20 cellular contexts compared by ENCODE assay signal in the genomic region with DNA sequence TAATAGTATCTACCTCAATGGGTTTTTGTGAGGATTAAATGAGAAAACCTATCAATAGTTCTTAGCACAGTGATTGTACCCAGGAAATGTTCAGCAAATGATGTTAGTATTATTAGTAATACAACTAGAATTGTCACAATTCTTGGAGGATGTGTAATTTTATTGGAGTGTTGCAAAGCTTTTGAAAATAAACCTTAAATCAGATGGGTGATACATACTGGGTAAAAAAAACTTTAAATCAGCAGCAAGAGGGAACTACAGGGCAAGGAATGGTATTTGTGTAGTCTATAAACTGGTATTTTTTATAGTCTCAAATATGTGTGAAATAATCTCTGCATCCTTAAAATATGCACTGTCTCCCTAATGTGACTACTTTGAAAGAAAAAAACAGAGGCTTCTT.
"Had no signal": no experiment of that assay in that cellular context is flagged by ENCODE, and none has a peak within 500 bp of the region (broad histone marks: within the 10 kb centered on the region; RNA-seq: fewer than 3 reads in every experiment).

No MANE protein-coding gene starts in this region.

- H3K4me3 ChIP-seq: esophagus muscularis mucosa, lower lobe of right lung, pancreas, spleen had no signal

- H3K27ac Mint-ChIP-seq: activated CD4-positive, alpha-beta T cell treated with anti-CD3 and anti-CD28 coated beads for 36 hours; activated naive CD4-positive, alpha-beta T cell treated with anti-CD3 and anti-CD28 coated beads, Interleukin-2, amount 50 U/mL, for 72 hours; activated T-helper 1 cell treated with anti-CD3 and anti-CD28 coated beads, Interleukin-12 subunit alpha, Interleukin-12 subunit beta, Interleukin-2, Interleukin-4 antibody, amounts not matched to agents 30 ng/mL and 10 ng/mL and 1 ng/mL, durations not matched to agents 14 hours and 24 hours and 36 hours; dendritic cell treated with granulocyte-macrophage colony-stimulating factor and Interleukin-4, amounts not matched to agents 40 ng/mL and 50 ng/mL, for 4 days; naive thymus-derived CD8-positive, alpha-beta T cell; stimulated activated naive B cell treated with anti-CD40 and anti-IgM and Interleukin-4, amounts not matched to agents 10 μg/mL and 1 μg/mL and 100 μg/mL, for 72 hours; WTC11 had no signal

- H3K4me3 Mint-ChIP-seq: activated CD4-positive, alpha-beta T cell treated with anti-CD3 and anti-CD28 coated beads for 36 hours; activated T-helper 1 cell treated with anti-CD3 and anti-CD28 coated beads, Interleukin-12 subunit alpha, Interleukin-12 subunit beta, Interleukin-2, Interleukin-4 antibody, amounts not matched to agents 30 ng/mL and 10 ng/mL and 1 ng/mL, durations not matched to agents 14 hours and 24 hours and 36 hours; dendritic cell treated with granulocyte-macrophage colony-stimulating factor and Interleukin-4, amounts not matched to agents 40 ng/mL and 50 ng/mL, for 4 days; naive thymus-derived CD8-positive, alpha-beta T cell; stimulated activated naive B cell treated with anti-CD40 and anti-IgM and Interleukin-4, amounts not matched to agents 10 μg/mL and 1 μg/mL and 100 μg/mL, for 72 hours; WTC11 had no signal

- DNase-seq: activated CD4-positive, alpha-beta T cell treated with anti-CD3 and anti-CD28 coated beads for 36 hours; activated CD4-positive, alpha-beta T cell treated with anti-CD3 and anti-CD28 coated beads, Interleukin-2, amount 50 U/mL, for 48 hours; activated gamma-delta T cell treated with Interleukin-2 at 50 U/mL for 16 hours; effector CD8-positive, alpha-beta T cell; hippocampal formation; islet precursor cell; left colon; lower lobe of right lung; naive thymus-derived CD8-positive, alpha-beta T cell; pancreas; spleen; stimulated activated naive B cell treated with anti-CD40 and anti-IgM and Interleukin-4, amounts not matched to agents 10 μg/mL and 1 μg/mL and 100 μg/mL, for 72 hours had no signal

- ATAC-seq: activated CD4-positive, alpha-beta T cell treated with anti-CD3 and anti-CD28 coated beads for 36 hours; activated naive CD4-positive, alpha-beta T cell treated with anti-CD3 and anti-CD28 coated beads, Interleukin-2, amount 50 U/mL, for 72 hours; foreskin keratinocyte; left colon; lower lobe of right lung; naive thymus-derived CD8-positive, alpha-beta T cell; pancreas; sciatic nerve; stimulated activated naive B cell treated with anti-CD40 and anti-IgM and Interleukin-4, amounts not matched to agents 10 μg/mL and 1 μg/mL and 100 μg/mL, for 72 hours; WTC11 had no signal

- H3K27me3 ChIP-seq: esophagus muscularis mucosa, foreskin keratinocyte, neutrophil, pancreas, spleen had no signal

- H3K9me3 ChIP-seq: esophagus muscularis mucosa, lower lobe of right lung, neutrophil, pancreas, spleen had no signal

- H3K36me3 Mint-ChIP-seq: activated naive CD4-positive, alpha-beta T cell treated with anti-CD3 and anti-CD28 coated beads, Interleukin-2, amount 50 U/mL, for 72 hours; naive thymus-derived CD8-positive, alpha-beta T cell; stimulated activated naive B cell treated with anti-CD40 and anti-IgM and Interleukin-4, amounts not matched to agents 10 μg/mL and 1 μg/mL and 100 μg/mL, for 72 hours; WTC11 had no signal

- H3K4me1 Mint-ChIP-seq: activated CD4-positive, alpha-beta T cell treated with anti-CD3 and anti-CD28 coated beads for 36 hours; stimulated activated naive B cell treated with anti-CD40 and anti-IgM and Interleukin-4, amounts not matched to agents 10 μg/mL and 1 μg/mL and 100 μg/mL, for 72 hours; WTC11 had no signal

- H3K27me3 Mint-ChIP-seq: activated CD4-positive, alpha-beta T cell treated with anti-CD3 and anti-CD28 coated beads for 36 hours; dendritic cell treated with granulocyte-macrophage colony-stimulating factor and Interleukin-4, amounts not matched to agents 40 ng/mL and 50 ng/mL, for 4 days; stimulated activated naive B cell treated with anti-CD40 and anti-IgM and Interleukin-4, amounts not matched to agents 10 μg/mL and 1 μg/mL and 100 μg/mL, for 72 hours had no signal

- H3K9me3 Mint-ChIP-seq: activated naive CD4-positive, alpha-beta T cell treated with anti-CD3 and anti-CD28 coated beads, Interleukin-2, amount 50 U/mL, for 72 hours; activated T-helper 1 cell treated with anti-CD3 and anti-CD28 coated beads, Interleukin-12 subunit alpha, Interleukin-12 subunit beta, Interleukin-2, Interleukin-4 antibody, amounts not matched to agents 30 ng/mL and 10 ng/mL and 1 ng/mL, durations not matched to agents 14 hours and 24 hours and 36 hours; dendritic cell treated with granulocyte-macrophage colony-stimulating factor and Interleukin-4, amounts not matched to agents 40 ng/mL and 50 ng/mL, for 4 days; stimulated activated naive B cell treated with anti-CD40 and anti-IgM and Interleukin-4, amounts not matched to agents 10 μg/mL and 1 μg/mL and 100 μg/mL, for 72 hours; WTC11 had no signal

- H3K4me1 ChIP-seq: esophagus muscularis mucosa, foreskin keratinocyte, lower lobe of right lung, pancreas, spleen had no signal

- H3K27ac ChIP-seq: esophagus muscularis mucosa, foreskin keratinocyte, lower lobe of right lung, neutrophil, pancreas, spleen had no signal

- H3K36me3 ChIP-seq: esophagus muscularis mucosa, lower lobe of right lung, neutrophil, pancreas, spleen had no signal
